In the genomic region with DNA sequence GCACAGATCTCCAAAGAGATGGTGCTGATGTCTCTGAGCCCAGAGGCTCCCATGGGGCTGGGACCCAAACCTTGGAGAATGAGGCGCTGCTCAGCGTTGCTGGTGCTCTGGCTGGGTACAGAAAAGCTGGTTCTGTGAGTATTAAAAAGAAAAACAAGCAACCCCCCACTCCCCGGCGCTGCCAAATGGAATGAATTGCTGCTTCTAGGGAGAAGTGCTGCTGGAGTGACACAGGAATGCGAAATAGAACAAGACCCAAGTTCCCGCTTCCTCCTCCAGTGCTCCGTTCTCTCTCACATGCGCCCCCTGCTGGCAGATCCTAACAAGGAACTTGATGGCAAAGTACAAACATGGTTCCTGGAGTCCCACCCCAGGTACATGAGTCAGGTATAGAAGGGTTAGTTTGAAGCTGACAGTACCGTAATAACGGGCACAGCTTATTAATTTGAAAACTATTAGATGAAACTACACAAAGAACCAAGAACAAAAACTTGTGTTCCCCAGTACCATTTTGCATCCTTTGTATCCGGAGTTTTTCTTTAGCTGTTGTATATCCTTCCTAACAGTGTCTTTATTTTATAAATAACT, we compare ENCODE assay signal across 8 cellular contexts. TPM values are rescaled to one million over a fixed set of nuclear protein-coding genes. Genes with fewer than 3 reads are reported as not detected.
DNase-seq lines count a peak whose midpoint lies in the region; ATAC-seq, FAIRE-seq and TF ChIP-seq lines count a peak whose summit lies in the region.

No MANE protein-coding gene starts in this region.

- H4K20me1 ChIP-seq in osteoblast (ENCODE audit: insufficient read depth, low read length) = peaks cover 3% of the 10 kb centered on the region

- POLR2A ChIA-PET in GM10248 (lab: Yijun Ruan, JAX) = no interaction called here

- no peak for TF ChIP-seq EP300 in suprapubic skin (IDR thresholded peaks at IDR 0.05)

- peak overlapping the region; percentile 67 for H2AFZ ChIP-seq in osteoblast (ENCODE audit: low read length)

- DNase-seq in GM10248 (ENCODE audit: extremely low spot score) (peak; percentile 74), NCI-H1092 treated with DMSO at 0.1 percent for 48 hours (lab: John Stamatoyannopoulos, UW) (peak; percentile 79), SK-MEL-5 (ENCODE audit: low read depth, low spot score) (peak; percentile 93), frontal cortex (ENCODE audit: low spot score in 2 of 2) (peak; percentile 57 to 64), osteoblast (ENCODE audit: insufficient read length, low spot score, missing footprints) (peak; percentile 87), suprapubic skin (ENCODE audit: low spot score in 2 of 2) (peak; percentile 96 to 97)
- DNase-seq in activated gamma-delta T cell treated with anti-CD3 and anti-CD28 coated beads, Interleukin-2, amount 50 U/mL, for 16 hours (ENCODE audit: low read depth) = peak; percentile 94

- H3K27ac ChIP-seq in osteoblast (ENCODE audit: low read depth, low read length) (no peak overlapping the region), suprapubic skin (no peak overlapping the region)

- H3K27me3 ChIP-seq in osteoblast (ENCODE audit: insufficient read depth, low read length) = no peaks in the 10 kb centered on the region
- H3K27me3 ChIP-seq in suprapubic skin = no peaks in the 10 kb centered on the region

- TF ChIP-seq POLR2A in suprapubic skin (IDR thresholded peaks at IDR 0.05) = no peak

- peak; percentile 74 for TF ChIP-seq CTCF in GM10248 (IDR thresholded peaks at IDR 0.05; ENCODE audit: control extremely low read depth, extremely low read depth, low read depth, missing control alignments)
- peak; percentile 94 for TF ChIP-seq CTCF in osteoblast (IDR thresholded peaks at IDR 0.05; ENCODE audit: extremely low read depth, low read depth, low read length)
- TF ChIP-seq CTCF in suprapubic skin (IDR thresholded peaks at IDR 0.05) = peak; percentile 75 to 88

- H3K4me3 ChIP-seq in osteoblast (ENCODE audit: insufficient read depth, low read length) (peak overlapping the region; percentile 27), suprapubic skin (no peak overlapping the region)

- no peak for FAIRE-seq in frontal cortex (lab: Jason Lieb, UNC)

- peaks cover 8% of the 10 kb centered on the region for H3K4me1 ChIP-seq in osteoblast (ENCODE audit: insufficient read depth, low read length)
- peaks cover 26% of the 10 kb centered on the region for H3K4me1 ChIP-seq in suprapubic skin

- peak overlapping the region; percentile 63 for H3K4me2 ChIP-seq in osteoblast (ENCODE audit: insufficient read depth, low read length)

- H3K79me2 ChIP-seq in osteoblast (ENCODE audit: insufficient read depth, low read length) = peaks cover 27% of the 10 kb centered on the region

- CTCF ChIA-PET in GM10248 (lab: Yijun Ruan, JAX) = interaction anchor here (0.6 to 6.0 kb wide), 46 partner anchors 11 to 271 kb away, joined by 3 to 103 read pairs (median 5); a partner anchor contains a TSS

- peaks cover 10% of the 10 kb centered on the region for H3K36me3 ChIP-seq in osteoblast (ENCODE audit: insufficient read depth, low read length)
- H3K36me3 ChIP-seq in suprapubic skin = peaks cover 6% of the 10 kb centered on the region

- in situ Hi-C loops in SK-MEL-5 (cut with HindIII; ENCODE audit: low pct_unique_long_range_greater_than_20kb, low sequenced_read_pairs) = no loop called here

- ATAC-seq in HG03159 (IDR thresholded peaks at IDR 0.05; ENCODE audit: unreplicated experiment) = no peak

- H3K9me3 ChIP-seq in osteoblast (ENCODE audit: low read depth, low read length) = no peaks in the 10 kb centered on the region
- no peaks in the 10 kb centered on the region for H3K9me3 ChIP-seq in suprapubic skin

- 11% methylated on average over 11 of the region's 11 CpGs for WGBS in suprapubic skin

RNA-seq across cellular contexts. Expression of a gene that starts 2.1 kb away (rescaled TPM):
- total RNA-seq in SK-MEL-5 (2014; rRNA removed; shearing (Covaris generic)) = 53.7 and 54.8 TPM in 2 replicates
- polyA plus RNA-seq in SK-MEL-5 (2015; cell fraction: cytosol; rRNA removed) = 38.8 and 46.3 TPM in 2 replicates
- polyA plus RNA-seq in SK-MEL-5 (2015; cell fraction: nucleus; rRNA removed) = 42.0 and 51.8 TPM in 2 replicates
- 19.6 TPM for total RNA-seq in frontal cortex
- total RNA-seq in osteoblast = 33.6 and 34.0 TPM in 2 replicates
- 10 to 100 TPM; 29.3 to 49.5 (median 38.0) TPM for total RNA-seq in suprapubic skin

RNA-seq across cellular contexts. Expression of a gene that starts 29.0 kb away (rescaled TPM):
- total RNA-seq in SK-MEL-5 (2014; rRNA removed; shearing (Covaris generic)) = 40.5 and 42.4 TPM in 2 replicates
- polyA plus RNA-seq in SK-MEL-5 (2015; cell fraction: cytosol; rRNA removed) = 80.7 and 102 TPM in 2 replicates
- polyA plus RNA-seq in SK-MEL-5 (2015; cell fraction: nucleus; rRNA removed) = 30.6 and 31.6 TPM in 2 replicates
- total RNA-seq in frontal cortex (46.5 TPM), osteoblast (64.8 and 68.7 TPM in 2 replicates), suprapubic skin (10 to 100 TPM; 53.0 to 79.1 (median 69.9) TPM)
